ENCODE assay signal across 1 cellular context in the genomic region with DNA sequence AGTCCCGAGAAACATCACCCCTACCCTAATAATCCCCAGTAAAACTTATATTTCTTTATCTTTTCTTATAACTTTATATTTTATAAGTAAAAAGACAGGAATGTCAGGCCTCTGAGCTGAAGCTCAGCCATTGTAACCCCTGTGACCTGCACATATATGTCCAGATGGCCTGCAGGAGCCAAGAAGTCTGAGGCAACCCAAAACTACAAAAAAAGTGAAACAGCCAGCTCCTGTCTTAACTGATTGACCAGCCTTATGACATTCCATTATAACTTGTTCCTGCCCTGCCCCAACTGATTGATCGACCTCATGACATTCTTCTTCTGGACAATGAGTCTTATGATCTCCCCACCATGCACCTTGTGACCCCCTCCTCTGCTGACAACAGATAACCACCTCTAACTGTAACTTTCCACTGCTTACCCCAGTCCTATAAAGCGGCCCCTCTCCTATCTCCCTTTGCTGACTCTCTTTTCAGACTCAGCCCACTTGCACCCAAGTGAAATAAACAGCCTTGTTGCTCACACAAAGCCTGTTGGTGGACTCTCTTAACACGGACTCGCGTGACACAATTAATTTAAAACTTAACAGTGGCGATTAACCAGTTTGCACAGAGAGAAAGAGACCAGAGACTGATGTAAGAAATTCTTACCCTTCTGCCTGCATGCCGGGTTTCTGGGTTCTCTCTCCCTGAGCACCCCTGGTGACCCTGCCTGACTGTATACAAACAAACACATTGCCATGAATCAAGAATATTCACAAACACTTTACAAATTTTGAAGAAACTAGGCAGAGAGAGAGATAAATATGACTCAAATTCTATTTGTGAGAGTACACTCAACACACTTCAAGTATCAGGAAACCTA.
A peak's percentile ranks its signal among the peaks of the same experiment; 100 is the strongest.
TF ChIP-seq lines count a peak whose summit lies in the region.
"Not testable (repeated sequence)": the region's sequence is repeated elsewhere in the genome, so short reads cannot be mapped to it uniquely, and the experiment has no call there.

No MANE protein-coding gene starts in this region.

TF ChIP-seq in K562, 482 proteins besides CTCF, POLR2A, EP300 and RAD21 (continued from another document and continues in another):
- TF ChIP-seq NFE2 (IDR thresholded peaks at IDR 0.05; ENCODE audit: low read depth) (0 out of 2 replicates have a peak, but pooled peaks have one; percentile 29), NR2C2 (tag; IDR thresholded peaks at IDR 0.05) (peak; percentile 86), FOXK2 (conservative IDR thresholded peaks at IDR 0.05 in 1 of 2, IDR thresholded peaks at IDR 0.05 in 1 of 2; ENCODE audit: low read depth in 2 of 2) (peak; percentile 83 to 89), ARNT (IDR thresholded peaks at IDR 0.05) (peak; percentile 87 to 95), DPF2 (IDR thresholded peaks at IDR 0.05) (peak; percentile 95), SMAD4 (CRISPR knock-in tag; conservative IDR thresholded peaks at IDR 0.05) (peak; percentile 80), KDM5B (IDR thresholded peaks at IDR 0.05; ENCODE audit: insufficient replicate concordance, low read depth, low read length) (peak; percentile 50), EGR1 (conservative IDR thresholded peaks at IDR 0.05) (peak; percentile 58), GATAD2B (IDR thresholded peaks at IDR 0.05; ENCODE audit: borderline replicate concordance) (peak; percentile 78; the same call in 1 of the 2 replicates), KLF6 (CRISPR knock-in tag; IDR thresholded peaks at IDR 0.05; ENCODE audit: borderline replicate concordance) (peak; percentile 56; the same call in 1 of the 2 replicates), ATF1 (tag; IDR thresholded peaks at IDR 0.05) (peak; percentile 61), RAD51 (IDR thresholded peaks at IDR 0.05; ENCODE audit: borderline replicate concordance, low read depth) (peak; percentile 67), ELF4 (CRISPR knock-in tag; IDR thresholded peaks at IDR 0.05) (peak; percentile 89; the same call in 1 of the 2 replicates), FOSL1 (tag; conservative IDR thresholded peaks at IDR 0.05) (peak; percentile 35; the same call in 1 of the 2 replicates), NEUROD1 (IDR thresholded peaks at IDR 0.05; ENCODE audit: borderline replicate concordance, low read depth, low read length, partially characterized antibody) (peak; percentile 82), DMBX1 (CRISPR knock-in tag; IDR thresholded peaks at IDR 0.05; ENCODE audit: borderline replicate concordance) (peak; percentile 89), HDAC8 (tag; IDR thresholded peaks at IDR 0.05) (0 out of 2 replicates have a peak, but pooled peaks have one; percentile 44), CXXC5 (CRISPR knock-in tag; IDR thresholded peaks at IDR 0.05) (peak; percentile 58), TARDBP (IDR thresholded peaks at IDR 0.05) (peak; percentile 61; the same call in 1 of the 2 replicates), NR2C1 (IDR thresholded peaks at IDR 0.05) (peak; percentile 51), NR2C1 (tag; IDR thresholded peaks at IDR 0.05) (peak; percentile 84), ESRRA (IDR thresholded peaks at IDR 0.05; ENCODE audit: borderline replicate concordance, low read depth) (peak; percentile 30; the same call in 1 of the 2 replicates), SUPT5H (IDR thresholded peaks at IDR 0.05) (peak; percentile 49), ZNF444 (CRISPR knock-in tag; IDR thresholded peaks at IDR 0.05) (peak; percentile 46; the same call in 1 of the 2 replicates), NCOA4 (IDR thresholded peaks at IDR 0.05; ENCODE audit: partially characterized antibody) (peak; percentile 65), SP1 (CRISPR knock-in tag; IDR thresholded peaks at IDR 0.05) (peak; percentile 56), ZNF175 (CRISPR knock-in tag; IDR thresholded peaks at IDR 0.05; ENCODE audit: low read depth) (0 out of 2 replicates have a peak, but pooled peaks have one; percentile 29), HLTF (IDR thresholded peaks at IDR 0.05) (0 out of 2 replicates have a peak, but pooled peaks have one; percentile 83), NFRKB (IDR thresholded peaks at IDR 0.05; ENCODE audit: low read depth) (peak; percentile 68; the same call in 1 of the 2 replicates), CTBP1 (IDR thresholded peaks at IDR 0.05; ENCODE audit: borderline replicate concordance) (peak; percentile 54; the same call in 1 of the 2 replicates), RCOR1 (IDR thresholded peaks at IDR 0.05; ENCODE audit: borderline replicate concordance in 1 of 2, low read depth in 2 of 2, low read length in 2 of 2) (peak in 1 of 2 experiments; percentile 74; a peak in 1 of 4 replicates), ZNF79 (CRISPR knock-in tag; IDR thresholded peaks at IDR 0.05; ENCODE audit: low read depth) (0 out of 2 replicates have a peak, but pooled peaks have one; percentile 45), RNF2 (IDR thresholded peaks at IDR 0.05) (peak; percentile 92), TAF9B (IDR thresholded peaks at IDR 0.05; ENCODE audit: partially characterized antibody) (peak; percentile 72), SMARCE1 (IDR thresholded peaks at IDR 0.05) (peak; percentile 89), ZNF134 (CRISPR knock-in tag; conservative IDR thresholded peaks at IDR 0.05) (0 out of 2 replicates have a peak, but pooled peaks have one; percentile 3), DACH1 (IDR thresholded peaks at IDR 0.05; ENCODE audit: partially characterized antibody) (peak; percentile 79), EP400 (IDR thresholded peaks at IDR 0.05) (peak; percentile 77), GTF2E2 (tag; IDR thresholded peaks at IDR 0.05) (0 out of 2 replicates have a peak, but pooled peaks have one; percentile 22), TOE1 (IDR thresholded peaks at IDR 0.05; ENCODE audit: borderline replicate concordance) (peak; percentile 95), GATA2 (CRISPR knock-in tag; IDR thresholded peaks at IDR 0.05) (peak; percentile 90), NRF1 (conservative IDR thresholded peaks at IDR 0.05 in 1 of 2, IDR thresholded peaks at IDR 0.05 in 1 of 2) (0 out of 4 replicates have a peak, but pooled peaks of 1 of the 2 experiments have one; percentile 15), HDAC2 (IDR thresholded peaks at IDR 0.05) (peak; percentile 86)
- TF ChIP-seq NR2C2 (CRISPR knock-in tag; IDR thresholded peaks at IDR 0.05); ATF1 (CRISPR knock-in tag; IDR thresholded peaks at IDR 0.05); TOE1 (CRISPR knock-in tag; IDR thresholded peaks at IDR 0.05; ENCODE audit: borderline replicate concordance, low read depth): not testable (repeated sequence)
- TF ChIP-seq, protein P1, sequence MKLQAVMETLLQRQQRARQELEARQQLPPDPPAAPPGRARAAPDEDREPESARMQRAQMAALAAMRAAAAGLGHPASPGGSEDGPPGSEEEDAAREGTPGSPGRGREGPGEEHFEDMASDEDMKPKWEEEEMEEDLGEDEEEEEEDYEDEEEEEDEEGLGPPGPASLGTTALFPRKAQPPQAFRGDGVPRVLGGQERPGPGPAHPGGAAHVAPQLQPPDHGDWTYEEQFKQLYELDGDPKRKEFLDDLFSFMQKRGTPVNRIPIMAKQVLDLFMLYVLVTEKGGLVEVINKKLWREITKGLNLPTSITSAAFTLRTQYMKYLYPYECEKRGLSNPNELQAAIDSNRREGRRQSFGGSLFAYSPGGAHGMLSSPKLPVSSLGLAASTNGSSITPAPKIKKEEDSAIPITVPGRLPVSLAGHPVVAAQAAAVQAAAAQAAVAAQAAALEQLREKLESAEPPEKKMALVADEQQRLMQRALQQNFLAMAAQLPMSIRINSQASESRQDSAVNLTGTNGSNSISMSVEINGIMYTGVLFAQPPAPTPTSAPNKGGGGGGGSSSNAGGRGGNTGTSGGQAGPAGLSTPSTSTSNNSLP (IDR thresholded peaks at IDR 0.05; ENCODE audit: borderline replicate concordance, low read depth, low read length) = 0 out of 2 replicates have a peak, but pooled peaks have one; percentile 39
- TF ChIP-seq, protein P2, sequence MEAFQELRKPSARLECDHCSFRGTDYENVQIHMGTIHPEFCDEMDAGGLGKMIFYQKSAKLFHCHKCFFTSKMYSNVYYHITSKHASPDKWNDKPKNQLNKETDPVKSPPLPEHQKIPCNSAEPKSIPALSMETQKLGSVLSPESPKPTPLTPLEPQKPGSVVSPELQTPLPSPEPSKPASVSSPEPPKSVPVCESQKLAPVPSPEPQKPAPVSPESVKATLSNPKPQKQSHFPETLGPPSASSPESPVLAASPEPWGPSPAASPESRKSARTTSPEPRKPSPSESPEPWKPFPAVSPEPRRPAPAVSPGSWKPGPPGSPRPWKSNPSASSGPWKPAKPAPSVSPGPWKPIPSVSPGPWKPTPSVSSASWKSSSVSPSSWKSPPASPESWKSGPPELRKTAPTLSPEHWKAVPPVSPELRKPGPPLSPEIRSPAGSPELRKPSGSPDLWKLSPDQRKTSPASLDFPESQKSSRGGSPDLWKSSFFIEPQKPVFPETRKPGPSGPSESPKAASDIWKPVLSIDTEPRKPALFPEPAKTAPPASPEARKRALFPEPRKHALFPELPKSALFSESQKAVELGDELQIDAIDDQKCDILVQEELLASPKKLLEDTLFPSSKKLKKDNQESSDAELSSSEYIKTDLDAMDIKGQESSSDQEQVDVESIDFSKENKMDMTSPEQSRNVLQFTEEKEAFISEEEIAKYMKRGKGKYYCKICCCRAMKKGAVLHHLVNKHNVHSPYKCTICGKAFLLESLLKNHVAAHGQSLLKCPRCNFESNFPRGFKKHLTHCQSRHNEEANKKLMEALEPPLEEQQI (IDR thresholded peaks at IDR 0.05) = peak; percentile 91
- TF ChIP-seq, protein P3, sequence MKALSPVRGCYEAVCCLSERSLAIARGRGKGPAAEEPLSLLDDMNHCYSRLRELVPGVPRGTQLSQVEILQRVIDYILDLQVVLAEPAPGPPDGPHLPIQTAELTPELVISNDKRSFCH (CRISPR knock-in tag; IDR thresholded peaks at IDR 0.05) = peak; percentile 65; the same call in 1 of the 2 replicates
- TF ChIP-seq, protein P3 (tag; IDR thresholded peaks at IDR 0.05) = not testable (repeated sequence)
- TF ChIP-seq, protein P4, sequence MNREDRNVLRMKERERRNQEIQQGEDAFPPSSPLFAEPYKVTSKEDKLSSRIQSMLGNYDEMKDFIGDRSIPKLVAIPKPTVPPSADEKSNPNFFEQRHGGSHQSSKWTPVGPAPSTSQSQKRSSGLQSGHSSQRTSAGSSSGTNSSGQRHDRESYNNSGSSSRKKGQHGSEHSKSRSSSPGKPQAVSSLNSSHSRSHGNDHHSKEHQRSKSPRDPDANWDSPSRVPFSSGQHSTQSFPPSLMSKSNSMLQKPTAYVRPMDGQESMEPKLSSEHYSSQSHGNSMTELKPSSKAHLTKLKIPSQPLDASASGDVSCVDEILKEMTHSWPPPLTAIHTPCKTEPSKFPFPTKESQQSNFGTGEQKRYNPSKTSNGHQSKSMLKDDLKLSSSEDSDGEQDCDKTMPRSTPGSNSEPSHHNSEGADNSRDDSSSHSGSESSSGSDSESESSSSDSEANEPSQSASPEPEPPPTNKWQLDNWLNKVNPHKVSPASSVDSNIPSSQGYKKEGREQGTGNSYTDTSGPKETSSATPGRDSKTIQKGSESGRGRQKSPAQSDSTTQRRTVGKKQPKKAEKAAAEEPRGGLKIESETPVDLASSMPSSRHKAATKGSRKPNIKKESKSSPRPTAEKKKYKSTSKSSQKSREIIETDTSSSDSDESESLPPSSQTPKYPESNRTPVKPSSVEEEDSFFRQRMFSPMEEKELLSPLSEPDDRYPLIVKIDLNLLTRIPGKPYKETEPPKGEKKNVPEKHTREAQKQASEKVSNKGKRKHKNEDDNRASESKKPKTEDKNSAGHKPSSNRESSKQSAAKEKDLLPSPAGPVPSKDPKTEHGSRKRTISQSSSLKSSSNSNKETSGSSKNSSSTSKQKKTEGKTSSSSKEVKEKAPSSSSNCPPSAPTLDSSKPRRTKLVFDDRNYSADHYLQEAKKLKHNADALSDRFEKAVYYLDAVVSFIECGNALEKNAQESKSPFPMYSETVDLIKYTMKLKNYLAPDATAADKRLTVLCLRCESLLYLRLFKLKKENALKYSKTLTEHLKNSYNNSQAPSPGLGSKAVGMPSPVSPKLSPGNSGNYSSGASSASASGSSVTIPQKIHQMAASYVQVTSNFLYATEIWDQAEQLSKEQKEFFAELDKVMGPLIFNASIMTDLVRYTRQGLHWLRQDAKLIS (CRISPR knock-in tag; IDR thresholded peaks at IDR 0.05) = peak; percentile 71; the same call in 1 of the 2 replicates
- TF ChIP-seq, protein P5, sequence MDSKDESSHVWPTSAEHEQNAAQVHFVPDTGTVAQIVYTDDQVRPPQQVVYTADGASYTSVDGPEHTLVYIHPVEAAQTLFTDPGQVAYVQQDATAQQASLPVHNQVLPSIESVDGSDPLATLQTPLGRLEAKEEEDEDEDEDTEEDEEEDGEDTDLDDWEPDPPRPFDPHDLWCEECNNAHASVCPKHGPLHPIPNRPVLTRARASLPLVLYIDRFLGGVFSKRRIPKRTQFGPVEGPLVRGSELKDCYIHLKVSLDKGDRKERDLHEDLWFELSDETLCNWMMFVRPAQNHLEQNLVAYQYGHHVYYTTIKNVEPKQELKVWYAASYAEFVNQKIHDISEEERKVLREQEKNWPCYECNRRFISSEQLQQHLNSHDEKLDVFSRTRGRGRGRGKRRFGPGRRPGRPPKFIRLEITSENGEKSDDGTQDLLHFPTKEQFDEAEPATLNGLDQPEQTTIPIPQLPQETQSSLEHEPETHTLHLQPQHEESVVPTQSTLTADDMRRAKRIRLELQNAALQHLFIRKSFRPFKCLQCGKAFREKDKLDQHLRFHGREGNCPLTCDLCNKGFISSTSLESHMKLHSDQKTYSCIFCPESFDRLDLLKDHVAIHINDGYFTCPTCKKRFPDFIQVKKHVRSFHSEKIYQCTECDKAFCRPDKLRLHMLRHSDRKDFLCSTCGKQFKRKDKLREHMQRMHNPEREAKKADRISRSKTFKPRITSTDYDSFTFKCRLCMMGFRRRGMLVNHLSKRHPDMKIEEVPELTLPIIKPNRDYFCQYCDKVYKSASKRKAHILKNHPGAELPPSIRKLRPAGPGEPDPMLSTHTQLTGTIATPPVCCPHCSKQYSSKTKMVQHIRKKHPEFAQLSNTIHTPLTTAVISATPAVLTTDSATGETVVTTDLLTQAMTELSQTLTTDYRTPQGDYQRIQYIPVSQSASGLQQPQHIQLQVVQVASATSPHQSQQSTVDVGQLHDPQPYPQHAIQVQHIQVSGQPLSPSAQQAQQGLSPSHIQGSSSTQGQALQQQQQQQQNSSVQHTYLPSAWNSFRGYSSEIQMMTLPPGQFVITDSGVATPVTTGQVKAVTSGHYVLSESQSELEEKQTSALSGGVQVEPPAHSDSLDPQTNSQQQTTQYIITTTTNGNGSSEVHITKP (IDR thresholded peaks at IDR 0.05; ENCODE audit: partially characterized antibody) = peak; percentile 47
- TF ChIP-seq, protein P6, sequence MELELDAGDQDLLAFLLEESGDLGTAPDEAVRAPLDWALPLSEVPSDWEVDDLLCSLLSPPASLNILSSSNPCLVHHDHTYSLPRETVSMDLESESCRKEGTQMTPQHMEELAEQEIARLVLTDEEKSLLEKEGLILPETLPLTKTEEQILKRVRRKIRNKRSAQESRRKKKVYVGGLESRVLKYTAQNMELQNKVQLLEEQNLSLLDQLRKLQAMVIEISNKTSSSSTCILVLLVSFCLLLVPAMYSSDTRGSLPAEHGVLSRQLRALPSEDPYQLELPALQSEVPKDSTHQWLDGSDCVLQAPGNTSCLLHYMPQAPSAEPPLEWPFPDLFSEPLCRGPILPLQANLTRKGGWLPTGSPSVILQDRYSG (tag; conservative IDR thresholded peaks at IDR 0.05; ENCODE audit: low read depth) = 0 out of 2 replicates have a peak, but pooled peaks have one; percentile 44
